ENCODE assay signal across 9 cellular contexts in the genomic region with DNA sequence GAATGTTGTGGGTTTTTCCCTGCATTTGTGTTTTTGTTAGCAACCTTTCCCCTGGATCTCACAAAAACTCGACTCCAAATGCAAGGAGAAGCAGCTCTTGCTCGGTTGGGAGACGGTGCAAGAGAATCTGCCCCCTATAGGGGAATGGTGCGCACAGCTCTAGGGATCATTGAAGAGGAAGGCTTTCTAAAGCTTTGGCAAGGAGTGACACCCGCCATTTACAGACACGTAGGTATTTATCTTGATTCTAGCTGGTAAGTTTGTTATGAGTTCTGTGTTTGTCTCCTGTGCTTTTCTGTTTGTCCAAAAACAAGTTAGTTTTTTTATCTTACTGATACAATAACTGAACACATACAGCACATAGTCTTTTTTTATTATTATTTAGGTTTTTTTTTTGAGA. TPM values are rescaled to one million over a fixed set of nuclear protein-coding genes. Genes with fewer than 3 reads are reported as not detected.
DNase-seq lines count a peak whose midpoint lies in the region; ATAC-seq and TF ChIP-seq lines count a peak whose summit lies in the region.
"Had no signal": no experiment of that assay in that cellular context is flagged by ENCODE, and none has a peak within 500 bp of the region (broad histone marks: within the 10 kb centered on the region; RNA-seq: fewer than 3 reads in every experiment).

No MANE protein-coding gene starts in this region.

- no peak overlapping the region for H3K4me3 Mint-ChIP-seq in nephron progenitor cell
- H3K4me3 Mint-ChIP-seq in activated naive CD4-positive, alpha-beta T cell treated with anti-CD3 and anti-CD28 coated beads, Interleukin-2, amount 10 ng/mL, durations not matched to agents 7 days and 5 days: no peak overlapping the region

- peak overlapping the region; percentile 54 for H3K27ac Mint-ChIP-seq in nephron progenitor cell
- H3K27ac Mint-ChIP-seq in activated naive CD4-positive, alpha-beta T cell treated with anti-CD3 and anti-CD28 coated beads, Interleukin-2, amount 10 ng/mL, durations not matched to agents 7 days and 5 days: no peak overlapping the region

- DNase-seq in GM12864 (ENCODE audit: low read depth) (no peak), M059J (ENCODE audit: low read depth) (peak; percentile 20), choroid plexus epithelial cell (ENCODE audit: low read depth) (peak; percentile 8), nephron progenitor cell (peak; percentile 37), DMS153 (lab: John Stamatoyannopoulos, UW) (no peak)
- DNase-seq in activated naive CD4-positive, alpha-beta T cell treated with anti-CD3 and anti-CD28 coated beads, Interleukin-2, amount 10 ng/mL, durations not matched to agents 7 days and 5 days: no peak
- DNase-seq in NK-92 treated with Interleukin-12 subunit alpha and Interleukin-12 subunit beta, amount 100 ng/mL, for 24 hours (lab: John Stamatoyannopoulos, UW): no peak
- DNase-seq: hippocampal formation had no signal

- peaks cover 3% of the 10 kb centered on the region for H3K27me3 Mint-ChIP-seq in nephron progenitor cell (ENCODE audit: low read depth, poor library complexity)
- peaks cover 19% of the 10 kb centered on the region for H3K27me3 Mint-ChIP-seq in activated naive CD4-positive, alpha-beta T cell treated with anti-CD3 and anti-CD28 coated beads, Interleukin-2, amount 10 ng/mL, durations not matched to agents 7 days and 5 days

- H3K4me1 Mint-ChIP-seq in nephron progenitor cell: peaks cover 33% of the 10 kb centered on the region
- H3K4me1 Mint-ChIP-seq in activated naive CD4-positive, alpha-beta T cell treated with anti-CD3 and anti-CD28 coated beads, Interleukin-2, amount 10 ng/mL, durations not matched to agents 7 days and 5 days: peaks cover 15% of the 10 kb centered on the region

- H3K9me3 Mint-ChIP-seq in nephron progenitor cell: no peaks in the 10 kb centered on the region
- no peaks in the 10 kb centered on the region for H3K9me3 Mint-ChIP-seq in activated naive CD4-positive, alpha-beta T cell treated with anti-CD3 and anti-CD28 coated beads, Interleukin-2, amount 10 ng/mL, durations not matched to agents 7 days and 5 days

- H3K36me3 Mint-ChIP-seq in nephron progenitor cell (ENCODE audit: low read depth): peaks cover 9% of the 10 kb centered on the region
- H3K36me3 Mint-ChIP-seq in activated naive CD4-positive, alpha-beta T cell treated with anti-CD3 and anti-CD28 coated beads, Interleukin-2, amount 10 ng/mL, durations not matched to agents 7 days and 5 days: no peaks in the 10 kb centered on the region

- CTCF ChIA-PET in activated naive CD4-positive, alpha-beta T cell treated with anti-CD3 and anti-CD28 coated beads, Interleukin-2, amount 10 ng/mL, durations not matched to agents 7 days and 5 days (lab: Charles Lee): interaction anchor here (0.7 kb wide), 1 partner anchor 23 kb away, joined by 3 read pairs; no protein-coding TSS in a partner anchor

- no peak for ATAC-seq in GM19397 (IDR thresholded peaks at IDR 0.05; ENCODE audit: unreplicated experiment)

- H3K4me3 ChIP-seq in GM12864 (ENCODE audit: low read depth, low read length) (no peak overlapping the region), choroid plexus epithelial cell (ENCODE audit: low read depth, low read length) (no peak overlapping the region)

- peak; percentile 39 for TF ChIP-seq CTCF in GM12864 (IDR thresholded peaks at IDR 0.05; ENCODE audit: low read depth, low read length, missing control alignments)
- TF ChIP-seq CTCF in choroid plexus epithelial cell (conservative IDR thresholded peaks at IDR 0.05; ENCODE audit: low read depth, low read length): peak; percentile 52
- TF ChIP-seq CTCF in nephron progenitor cell (IDR thresholded peaks at IDR 0.05): peak; percentile 58

RNA-seq across cellular contexts. Expression of a gene that starts 3.0 kb away (rescaled TPM):
- 0.86 and 6.5 TPM in 2 replicates for total RNA-seq in M059J (2014; rRNA removed; shearing (Covaris generic))

RNA-seq across cellular contexts. Expression of a gene that starts 3.2 kb away (rescaled TPM):
- total RNA-seq in M059J (2014; rRNA removed; shearing (Covaris generic)): 4.5 and 6.2 TPM in 2 replicates

RNA-seq across cellular contexts. Expression of a gene that starts 31.9 kb away (rescaled TPM):
- total RNA-seq in M059J (2014; rRNA removed; shearing (Covaris generic)): 0.02 TPM in 1 of 2 replicates, not detected in the other

Comparison
In these comparisons a context has a peak if more than half of its experiments do, and no peak if none do; other contexts are left out.
1. DNase-seq: peak in M059J (single experiment), choroid plexus epithelial cell (single experiment) and nephron progenitor cell (single experiment); none in GM12864 (single experiment), activated naive CD4-positive, alpha-beta T cell treated with anti-CD3 and anti-CD28 coated beads, Interleukin-2, amount 10 ng/mL, durations not matched to agents 7 days and 5 days (single experiment), DMS153 (single experiment) and NK-92 treated with Interleukin-12 subunit alpha and Interleukin-12 subunit beta, amount 100 ng/mL, for 24 hours (single experiment).
2. Peak in every context shown above with its lines, with median percentiles within 50 percentile points of each other: CTCF ChIP-seq.